11 cellular contexts compared by ENCODE assay signal in the genomic region with DNA sequence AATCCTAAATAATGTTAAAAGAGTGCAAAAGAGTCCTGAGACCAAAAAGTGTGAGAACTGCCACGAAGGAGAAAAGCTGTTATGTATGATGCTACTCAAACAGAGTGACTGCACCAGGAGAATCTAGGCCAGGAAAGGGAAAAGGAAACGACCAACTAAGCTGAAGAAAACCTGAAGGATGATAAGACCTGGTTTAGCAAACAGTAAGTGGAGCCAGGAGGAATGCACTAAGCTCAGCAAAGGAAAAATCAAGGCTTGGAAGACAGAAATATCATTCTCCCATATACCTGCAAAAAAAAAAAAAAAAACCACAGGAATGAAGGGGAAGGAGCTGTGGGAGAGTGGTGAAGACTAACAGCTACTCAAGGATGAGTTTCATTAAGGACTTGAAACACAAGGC.
"Had no signal": no experiment of that assay in that cellular context is flagged by ENCODE, and none has a peak within 500 bp of the region (broad histone marks: within the 10 kb centered on the region; RNA-seq: fewer than 3 reads in every experiment).

No MANE protein-coding gene starts in this region.

- H3K9me3 ChIP-seq: adrenal gland, sigmoid colon, spleen, thyroid gland, uterus had no signal

- H3K4me1 ChIP-seq: foreskin keratinocyte, uterus had no signal

- H3K4me3 ChIP-seq: adrenal gland, sigmoid colon, spleen, thyroid gland, uterus had no signal

- H3K27ac ChIP-seq: adrenal gland, foreskin keratinocyte, sigmoid colon, spleen, thyroid gland, uterus had no signal

- H3K27me3 ChIP-seq: adrenal gland, foreskin keratinocyte, sigmoid colon, spleen, thyroid gland, uterus had no signal

- ATAC-seq: activated CD4-positive, CD25-positive, alpha-beta regulatory T cell treated with anti-CD3 and anti-CD28 coated beads, Interleukin-2, amount 50 U/mL, for 24 hours; foreskin keratinocyte had no signal

- H3K27ac Mint-ChIP-seq: T-helper 2 cell treated with Interferon-gamma antibody and Interleukin-4, amounts not matched to agents 5 μg/mL and 100 μg/mL, for 36 hours had no signal

- H3K9me3 Mint-ChIP-seq: T-helper 2 cell treated with Interferon-gamma antibody and Interleukin-4, amounts not matched to agents 5 μg/mL and 100 μg/mL, for 36 hours had no signal

- DNase-seq: activated naive CD4-positive, alpha-beta T cell treated with anti-CD3 and anti-CD28 coated beads, Interleukin-2, amount 50 U/mL, for 16 hours; adrenal gland; foreskin keratinocyte; glutamatergic neuron; sigmoid colon; spleen; SW 1271; thyroid gland; uterus had no signal

- H3K4me3 Mint-ChIP-seq: T-helper 2 cell treated with Interferon-gamma antibody and Interleukin-4, amounts not matched to agents 5 μg/mL and 100 μg/mL, for 36 hours had no signal

- H3K36me3 ChIP-seq: adrenal gland, sigmoid colon, thyroid gland, uterus had no signal
